19 cellular contexts compared by ENCODE assay signal in genomic region chr10:45456822-45457221, GRCh38.
"Had no signal": no experiment of that assay in that cellular context is flagged by ENCODE, and none has a peak within 500 bp of the region (broad histone marks: within the 10 kb centered on the region; RNA-seq: fewer than 3 reads in every experiment).

No MANE protein-coding gene starts in this region.

- DNase-seq: activated CD4-positive, alpha-beta memory T cell treated with anti-CD3 and anti-CD28 coated beads, Interleukin-2, amount 10 ng/mL, durations not matched to agents 7 days and 5 days; activated CD4-positive, alpha-beta T cell treated with anti-CD3 and anti-CD28 coated beads for 36 hours; activated CD8-positive, alpha-beta memory T cell treated with anti-CD3 and anti-CD28 coated beads, Interleukin-2, amount 10 ng/mL, durations not matched to agents 7 days and 5 days; activated naive CD4-positive, alpha-beta T cell treated with anti-CD3 and anti-CD28 coated beads for 36 hours; activated T-cell treated with anti-CD3 and anti-CD28 coated beads, Interleukin-2, amount 50 U/mL, for 1 hour; aorta; brain microvascular endothelial cell; central memory CD4-positive, alpha-beta T cell; cortex of kidney; effector CD4-positive, alpha-beta T cell; gastrocnemius medialis; heart left ventricle; left lung; mammary epithelial cell; midbrain; retina; stimulated activated naive CD4-positive, alpha-beta T cell treated with Interleukin-2 at 50 U/mL for 16 hours; uterus had no signal

- H3K9me3 Mint-ChIP-seq: activated CD4-positive, alpha-beta memory T cell treated with anti-CD3 and anti-CD28 coated beads, Interleukin-2, amount 10 ng/mL, durations not matched to agents 7 days and 5 days; activated naive CD4-positive, alpha-beta T cell treated with anti-CD3 and anti-CD28 coated beads for 36 hours; activated T-helper 2 cell treated with anti-CD3 and anti-CD28 coated beads, Interferon-gamma antibody, Interleukin-2, Interleukin-4, amounts not matched to agents 10 μg/mL and 5 μg/mL and 100 μg/mL, durations not matched to agents 14 hours and 24 hours and 36 hours had no signal

- H3K27me3 Mint-ChIP-seq: activated CD4-positive, alpha-beta memory T cell treated with anti-CD3 and anti-CD28 coated beads, Interleukin-2, amount 10 ng/mL, durations not matched to agents 7 days and 5 days; activated CD4-positive, alpha-beta T cell treated with anti-CD3 and anti-CD28 coated beads for 36 hours; activated CD8-positive, alpha-beta memory T cell treated with anti-CD3 and anti-CD28 coated beads, Interleukin-2, amount 10 ng/mL, durations not matched to agents 7 days and 5 days had no signal

- H3K4me1 Mint-ChIP-seq: activated CD4-positive, alpha-beta T cell treated with anti-CD3 and anti-CD28 coated beads for 36 hours had no signal

- H3K27ac Mint-ChIP-seq: activated CD4-positive, alpha-beta memory T cell treated with anti-CD3 and anti-CD28 coated beads, Interleukin-2, amount 10 ng/mL, durations not matched to agents 7 days and 5 days; activated CD4-positive, alpha-beta T cell treated with anti-CD3 and anti-CD28 coated beads for 36 hours; activated naive CD4-positive, alpha-beta T cell treated with anti-CD3 and anti-CD28 coated beads for 36 hours; activated T-helper 2 cell treated with anti-CD3 and anti-CD28 coated beads, Interferon-gamma antibody, Interleukin-2, Interleukin-4, amounts not matched to agents 10 μg/mL and 5 μg/mL and 100 μg/mL, durations not matched to agents 14 hours and 24 hours and 36 hours had no signal

- H3K4me3 Mint-ChIP-seq: activated CD4-positive, alpha-beta memory T cell treated with anti-CD3 and anti-CD28 coated beads, Interleukin-2, amount 10 ng/mL, durations not matched to agents 7 days and 5 days; activated CD4-positive, alpha-beta T cell treated with anti-CD3 and anti-CD28 coated beads for 36 hours; activated CD8-positive, alpha-beta memory T cell treated with anti-CD3 and anti-CD28 coated beads, Interleukin-2, amount 10 ng/mL, durations not matched to agents 7 days and 5 days; activated naive CD4-positive, alpha-beta T cell treated with anti-CD3 and anti-CD28 coated beads for 36 hours had no signal

- ATAC-seq: activated CD4-positive, alpha-beta T cell treated with anti-CD3 and anti-CD28 coated beads for 36 hours; activated CD8-positive, alpha-beta memory T cell treated with anti-CD3 and anti-CD28 coated beads, Interleukin-2, amount 10 ng/mL, durations not matched to agents 7 days and 5 days; gastrocnemius medialis; heart left ventricle; left lung had no signal
